ENCODE assay signal across 8 cellular contexts in genomic region chr16:58299757-58300349, GRCh38. TPM values are rescaled to one million over a fixed set of nuclear protein-coding genes. Genes with fewer than 3 reads are reported as not detected.
DNase-seq lines count a peak whose midpoint lies in the region; ATAC-seq, FAIRE-seq and TF ChIP-seq lines count a peak whose summit lies in the region.

No MANE protein-coding gene starts in this region.

- no peak for DNase-seq in AG09309 (ENCODE audit: low read depth)
- DNase-seq in GM18507 (ENCODE audit: extremely low spot score, insufficient read length, low read depth) = no peak
- DNase-seq in SHP77 treated with DMSO at 0.1 percent for 48 hours (lab: John Stamatoyannopoulos, UW) = peak; percentile 9
- peak in 1 of 2 donors; percentile 32 for DNase-seq in foreskin fibroblast
- no peak for DNase-seq in stimulated activated naive CD4-positive, alpha-beta T cell (lab: John Stamatoyannopoulos, UW)
- no peak for DNase-seq in NCI-H2029 treated with DMSO at 0.1 percent for 48 hours (lab: John Stamatoyannopoulos, UW)
- no peak for DNase-seq in omental fat pad (ENCODE audit: low spot score)

- FAIRE-seq in GM18507 (lab: Jason Lieb, UNC) = peak; percentile 15

- no peak for ATAC-seq in HG03196 (IDR thresholded peaks at IDR 0.05; ENCODE audit: unreplicated experiment)
- ATAC-seq in omental fat pad (ENCODE audit: low FRiP score) = no peak

- TF ChIP-seq CTCF in AG09309 (IDR thresholded peaks at IDR 0.05; ENCODE audit: control insufficient read depth, insufficient read depth, low read depth, low read length, missing control alignments) (peak; percentile 63), foreskin fibroblast (IDR thresholded peaks at IDR 0.05; ENCODE audit: low read depth, low read length) (peak; percentile 55), omental fat pad (IDR thresholded peaks at IDR 0.05) (no peak)

- H3K4me3 ChIP-seq in AG09309 (ENCODE audit: control insufficient read depth, low read depth, low read length) (no peak overlapping the region), foreskin fibroblast (ENCODE audit: low read depth in 1 of 2, low read length in 2 of 2) (no peak overlapping the region)

RNA-seq across cellular contexts. Expression of gene PRSS54, which starts 5.0 kb away (rescaled TPM):
- total RNA-seq in omental fat pad = not detected

Comparison
In these comparisons a context has a peak if more than half of its experiments do, and no peak if none do; other contexts are left out.
1. CTCF ChIP-seq: peak in AG09309 (single experiment) and foreskin fibroblast (single experiment); none in omental fat pad (0 of 3).